In the genomic region with DNA sequence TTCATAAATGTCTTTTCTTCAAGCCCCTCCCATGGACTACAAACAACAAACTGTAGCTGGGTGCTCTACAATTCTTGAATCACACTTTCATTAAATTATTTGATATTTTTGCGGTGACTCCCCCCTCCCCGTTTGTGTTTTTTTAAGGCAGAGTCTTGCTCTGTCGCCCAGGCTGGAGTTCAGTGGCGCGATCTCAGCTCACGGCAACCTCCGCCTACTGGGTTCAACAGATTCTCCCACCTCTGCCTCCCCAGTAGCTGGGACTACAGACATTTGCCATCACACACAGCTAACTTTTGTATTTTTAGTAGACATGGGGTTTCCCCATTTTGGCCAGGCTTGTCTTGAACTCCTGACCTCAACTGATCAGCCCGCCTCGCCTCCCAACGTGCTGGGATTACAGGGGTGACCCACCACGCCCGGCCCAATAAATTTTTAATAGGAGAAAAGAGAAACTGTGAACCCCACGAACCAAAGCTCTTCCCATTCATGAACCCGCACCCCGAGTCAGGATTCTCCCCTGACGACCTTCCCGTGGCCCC, we compare ENCODE assay signal across 8 cellular contexts. TPM values are rescaled to one million over a fixed set of nuclear protein-coding genes. Genes with fewer than 3 reads are reported as not detected.
A peak's percentile ranks its signal among the peaks of the same experiment; 100 is the strongest.
DNase-seq lines count a peak whose midpoint lies in the region; ATAC-seq and TF ChIP-seq lines count a peak whose summit lies in the region.

No MANE protein-coding gene starts in this region.

- POLR2A ChIA-PET in HEK293 (lab: Yijun Ruan, JAX): interaction anchor here (0.6 to 3.2 kb wide), 14 partner anchors 9 to 291 kb away, joined by 3 to 42 read pairs (median 7); a partner anchor contains a TSS

- no peaks in the 10 kb centered on the region for H3K4me1 ChIP-seq in HEK293 (ENCODE audit: control insufficient read depth, insufficient read depth, low read length)
- H3K4me1 ChIP-seq in right cardiac atrium (ENCODE audit: control insufficient read depth, insufficient read depth, low read length): no peaks in the 10 kb centered on the region

- intact Hi-C loops in right cardiac atrium (cut with DNase I): no loop called here

- WGBS in right cardiac atrium: 9% methylated on average over 17 of the region's 17 CpGs

- DNase-seq in activated CD4-positive, alpha-beta T cell treated with anti-CD3 and anti-CD28 coated beads, Interleukin-2, amount 50 U/mL, for 48 hours: peak; percentile 15 to 24
- DNase-seq in right cardiac atrium (no peak), NCI-H526 treated with DMSO at 0.1 percent for 48 hours (lab: John Stamatoyannopoulos, UW) (no peak), NCI-H69 (lab: John Stamatoyannopoulos, UW) (no peak)
- DNase-seq in stimulated activated naive CD4-positive, alpha-beta T cell treated with Interleukin-2 at 50 U/mL for 16 hours (lab: John Stamatoyannopoulos, UW): peak; percentile 20

- ATAC-seq in right cardiac atrium: no peak
- no peak for ATAC-seq in GM21723 (IDR thresholded peaks at IDR 0.05; ENCODE audit: unreplicated experiment)
- ATAC-seq in HG03460 (IDR thresholded peaks at IDR 0.05; ENCODE audit: unreplicated experiment): no peak

- H3K4me3 ChIP-seq in HEK293 (ENCODE audit: low read depth, low read length) (peak overlapping the region; percentile 60), right cardiac atrium (ENCODE audit: low read length) (peak overlapping the region; percentile 71)

- peak overlapping the region; percentile 74; the same call in 1 of the 2 replicates for H3K27ac ChIP-seq in HEK293 (ENCODE audit: extremely low read depth, low read depth, low read length)
- peak overlapping the region; percentile 97 for H3K27ac ChIP-seq in right cardiac atrium (ENCODE audit: low read length)

- peaks cover 5 to 8% of the 10 kb centered on the region in 2 experiments; a peak in 2 of 3 replicates for H3K36me3 ChIP-seq in HEK293 (ENCODE audit: control insufficient read depth in 2 of 2, insufficient read depth in 1 of 2, low read length in 2 of 2)

- CTCF ChIA-PET in HEK293 (lab: Yijun Ruan, JAX): interaction anchor here (0.6 to 0.8 kb wide), 2 partner anchors 13 to 915 kb away, joined by 3 read pairs; no protein-coding TSS in a partner anchor

- no peak for TF ChIP-seq CTCF in HEK293 (tag by site-specific recombination; IDR thresholded peaks at IDR 0.05)

- H3K9me3 ChIP-seq in HEK293 (ENCODE audit: control insufficient read depth, insufficient read depth, low read depth, low read length) (no peaks in the 10 kb centered on the region), right cardiac atrium (ENCODE audit: control insufficient read depth, low read length) (no peaks in the 10 kb centered on the region)

- no peaks in the 10 kb centered on the region for H3K27me3 ChIP-seq in right cardiac atrium (ENCODE audit: control insufficient read depth, insufficient read depth)

TF ChIP-seq in HEK293, 187 proteins besides CTCF, POLR2A, EP300 and RAD21:
- no peak for TF ChIP-seq ZNF521 (tag by site-specific recombination; IDR thresholded peaks at IDR 0.05)
- TF ChIP-seq ZNF677 (tag by site-specific recombination; IDR thresholded peaks at IDR 0.05): no peak
- no peak for TF ChIP-seq KLF9 (tag by site-specific recombination; IDR thresholded peaks at IDR 0.05; ENCODE audit: low read depth)
- TF ChIP-seq HOXC10 (CRISPR knock-in tag; IDR thresholded peaks at IDR 0.05): 0 out of 2 replicates have a peak, but pooled peaks have one; percentile 67
- TF ChIP-seq, protein P1, sequence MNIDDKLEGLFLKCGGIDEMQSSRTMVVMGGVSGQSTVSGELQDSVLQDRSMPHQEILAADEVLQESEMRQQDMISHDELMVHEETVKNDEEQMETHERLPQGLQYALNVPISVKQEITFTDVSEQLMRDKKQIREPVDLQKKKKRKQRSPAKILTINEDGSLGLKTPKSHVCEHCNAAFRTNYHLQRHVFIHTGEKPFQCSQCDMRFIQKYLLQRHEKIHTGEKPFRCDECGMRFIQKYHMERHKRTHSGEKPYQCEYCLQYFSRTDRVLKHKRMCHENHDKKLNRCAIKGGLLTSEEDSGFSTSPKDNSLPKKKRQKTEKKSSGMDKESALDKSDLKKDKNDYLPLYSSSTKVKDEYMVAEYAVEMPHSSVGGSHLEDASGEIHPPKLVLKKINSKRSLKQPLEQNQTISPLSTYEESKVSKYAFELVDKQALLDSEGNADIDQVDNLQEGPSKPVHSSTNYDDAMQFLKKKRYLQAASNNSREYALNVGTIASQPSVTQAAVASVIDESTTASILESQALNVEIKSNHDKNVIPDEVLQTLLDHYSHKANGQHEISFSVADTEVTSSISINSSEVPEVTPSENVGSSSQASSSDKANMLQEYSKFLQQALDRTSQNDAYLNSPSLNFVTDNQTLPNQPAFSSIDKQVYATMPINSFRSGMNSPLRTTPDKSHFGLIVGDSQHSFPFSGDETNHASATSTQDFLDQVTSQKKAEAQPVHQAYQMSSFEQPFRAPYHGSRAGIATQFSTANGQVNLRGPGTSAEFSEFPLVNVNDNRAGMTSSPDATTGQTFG (tag by site-specific recombination; IDR thresholded peaks at IDR 0.05; ENCODE audit: borderline replicate concordance): no peak
- TF ChIP-seq ZBTB20 (tag by site-specific recombination; IDR thresholded peaks at IDR 0.05): no peak
- no peak for TF ChIP-seq ZNF302 (tag by site-specific recombination; IDR thresholded peaks at IDR 0.05; ENCODE audit: low read depth)
- TF ChIP-seq EGR2 (tag by site-specific recombination; IDR thresholded peaks at IDR 0.05; ENCODE audit: low read depth): no peak

RNA-seq across cellular contexts. Expression of a gene that starts 0.7 kb away (rescaled TPM):
- total RNA-seq in right cardiac atrium: 10 to 100 TPM; 13.6 to 17.4 (median 15.1) TPM
- polyA plus RNA-seq in right cardiac atrium: 6.6 TPM

RNA-seq across cellular contexts. Expression of a gene that starts 44.8 kb away (rescaled TPM):
- total RNA-seq in right cardiac atrium: 1 to 10 TPM; 7.5 to 8.9 (median 8.6) TPM
- 5.4 TPM for polyA plus RNA-seq in right cardiac atrium

Comparison
In these comparisons a context has a peak if more than half of its experiments do, and no peak if none do; other contexts are left out.
1. DNase-seq: peak in activated CD4-positive, alpha-beta T cell treated with anti-CD3 and anti-CD28 coated beads, Interleukin-2, amount 50 U/mL, for 48 hours (2 of 2) and stimulated activated naive CD4-positive, alpha-beta T cell treated with Interleukin-2 at 50 U/mL for 16 hours (single experiment); none in right cardiac atrium (0 of 3), NCI-H526 treated with DMSO at 0.1 percent for 48 hours (single experiment) and NCI-H69 (single experiment).